In the genomic region with DNA sequence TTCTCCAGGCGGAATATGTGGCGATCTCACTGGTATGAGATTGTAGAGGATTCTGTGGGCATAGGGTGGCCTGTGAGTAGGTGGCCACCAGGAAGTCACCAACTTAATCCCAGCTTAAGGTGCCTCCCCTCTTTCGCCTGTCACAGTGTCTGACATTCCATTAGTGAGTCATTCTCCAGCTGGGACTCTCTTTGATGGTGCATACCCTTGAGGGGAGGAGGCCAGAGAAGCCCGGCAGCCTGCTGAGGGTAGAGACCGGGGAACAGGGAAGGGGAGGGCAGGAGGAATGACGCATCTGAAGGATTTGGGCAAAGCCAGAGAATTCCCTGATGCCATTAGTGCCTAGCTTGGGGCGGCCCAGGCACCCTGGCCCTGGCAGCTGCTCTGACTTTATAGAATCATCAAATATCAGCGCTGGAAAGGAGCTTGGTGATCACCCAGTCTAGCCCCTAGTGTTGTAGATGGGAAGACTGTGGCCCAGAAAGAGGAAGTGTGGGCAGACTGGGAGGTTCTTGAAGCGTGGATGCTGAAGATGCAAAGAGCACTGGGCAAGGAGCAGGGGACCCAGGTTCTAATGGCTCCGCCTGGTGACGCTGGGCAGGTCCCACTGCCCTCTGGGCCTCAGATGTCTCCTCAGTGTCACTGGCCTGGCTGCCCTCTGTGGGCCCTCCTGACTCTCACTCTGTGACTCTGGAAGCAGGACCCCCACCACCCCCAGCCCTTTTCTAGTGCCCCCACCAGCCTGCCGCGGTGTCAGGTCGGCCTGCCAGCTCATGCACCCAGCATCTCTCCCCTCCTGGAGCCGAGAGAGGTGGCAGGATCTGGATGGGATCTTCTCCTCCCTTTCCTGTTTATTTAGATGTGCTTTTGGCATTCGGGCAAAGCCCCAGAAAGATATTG, we compare ENCODE assay signal across 9 cellular contexts. TPM values are rescaled to one million over a fixed set of nuclear protein-coding genes. Genes with fewer than 3 reads are reported as not detected.
DNase-seq lines count a peak whose midpoint lies in the region; ATAC-seq and TF ChIP-seq lines count a peak whose summit lies in the region.
"Had no signal": no experiment of that assay in that cellular context is flagged by ENCODE, and none has a peak within 500 bp of the region (broad histone marks: within the 10 kb centered on the region; RNA-seq: fewer than 3 reads in every experiment).

No MANE protein-coding gene starts in this region.

- ATAC-seq in WTC11: peak; percentile 23; the same call in 1 of the 2 replicates
- ATAC-seq in GM19023 (IDR thresholded peaks at IDR 0.05; ENCODE audit: unreplicated experiment): no peak
- no peak for ATAC-seq in HG02973 (IDR thresholded peaks at IDR 0.05; ENCODE audit: unreplicated experiment)

- H3K9me3 Mint-ChIP-seq in WTC11: no peaks in the 10 kb centered on the region

- H3K27ac Mint-ChIP-seq in WTC11: no peak overlapping the region

- H3K4me3 Mint-ChIP-seq in WTC11: no peak overlapping the region

- peaks cover 37% of the 10 kb centered on the region for H3K4me1 ChIP-seq in stomach smooth muscle (ENCODE audit: control insufficient read depth, insufficient read depth, low read length)

- DNase-seq in HFF-Myc (ENCODE audit: extremely low read depth, low read depth): peak; percentile 26
- DNase-seq in WTC11 (ENCODE audit: low spot score): no peak
- DNase-seq in hepatic stellate cell (ENCODE audit: low spot score): peak; percentile 84
- no peak for DNase-seq in HPDE6-E6E7 (ENCODE audit: extremely low spot score)
- no peak for DNase-seq in T-helper 2 cell
- DNase-seq: stimulated activated CD4-positive, alpha-beta T cell treated with anti-CD3 and anti-CD28 coated beads, Interleukin-2, amount 100 ng/mL, for 24 hours had no signal

- H3K27me3 Mint-ChIP-seq in WTC11 (ENCODE audit: low read depth): peaks cover 2% of the 10 kb centered on the region; the same call in 1 of the 2 replicates

- H3K27ac ChIP-seq in stomach smooth muscle (ENCODE audit: low read length): peak overlapping the region; percentile 75

- CTCF ChIA-PET in WTC11 (lab: Charles Lee): interaction anchor here (0.8 to 10.1 kb wide), 9 partner anchors 7 to 147 kb away, joined by 3 to 93 read pairs (median 5); no protein-coding TSS in a partner anchor

- no peaks in the 10 kb centered on the region for H3K36me3 Mint-ChIP-seq in WTC11

- no peaks in the 10 kb centered on the region for H3K27me3 ChIP-seq in stomach smooth muscle (ENCODE audit: control insufficient read depth in 1 of 2, insufficient read depth in 2 of 2, low read length in 2 of 2)

- H3K9ac ChIP-seq in stomach smooth muscle (ENCODE audit: low read length in 2 of 2): no peak overlapping the region

- POLR2A ChIA-PET in WTC11 (lab: Charles Lee): no interaction called here

- H3K4me3 ChIP-seq in HFF-Myc (replicated peaks; ENCODE audit: low read depth, low read length) (no peak overlapping the region), stomach smooth muscle (ENCODE audit: low read length in 2 of 2) (no peak overlapping the region)

- TF ChIP-seq CTCF in HFF-Myc (IDR thresholded peaks at IDR 0.05; ENCODE audit: low read depth, low read length, missing control alignments) (no peak), WTC11 (IDR thresholded peaks at IDR 0.05) (no peak)

- H3K4me1 Mint-ChIP-seq in WTC11: peaks cover 30% of the 10 kb centered on the region

- H3K36me3 ChIP-seq in stomach smooth muscle (ENCODE audit: control insufficient read depth in 2 of 2, insufficient read depth in 2 of 2, low read length in 2 of 2): peaks cover 0 to 4% of the 10 kb centered on the region in 2 donors

- H3K9me3 ChIP-seq in stomach smooth muscle (ENCODE audit: control insufficient read depth in 2 of 2, low read length in 2 of 2): no peaks in the 10 kb centered on the region

TF ChIP-seq in WTC11, 78 proteins besides CTCF, POLR2A, EP300 and RAD21 (continues in another document):
- TF ChIP-seq ETV6 (CRISPR knock-in tag; IDR thresholded peaks at IDR 0.05): no peak
- no peak for TF ChIP-seq EMX1 (CRISPR knock-in tag; IDR thresholded peaks at IDR 0.05)
- TF ChIP-seq SMAD3 (CRISPR knock-in tag; IDR thresholded peaks at IDR 0.05; ENCODE audit: borderline replicate concordance): no peak
- no peak for TF ChIP-seq MXD4 (CRISPR knock-in tag; IDR thresholded peaks at IDR 0.05; ENCODE audit: borderline replicate concordance)
- no peak for TF ChIP-seq NFATC4 (CRISPR knock-in tag; IDR thresholded peaks at IDR 0.05)
- no peak for TF ChIP-seq E2F5 (CRISPR knock-in tag; IDR thresholded peaks at IDR 0.05)
- TF ChIP-seq CDX4 (CRISPR knock-in tag; IDR thresholded peaks at IDR 0.05; ENCODE audit: borderline replicate concordance): no peak
- TF ChIP-seq ZNF512 (CRISPR knock-in tag; IDR thresholded peaks at IDR 0.05; ENCODE audit: borderline replicate concordance): no peak
- TF ChIP-seq TEAD4 (CRISPR knock-in tag; IDR thresholded peaks at IDR 0.05): no peak
- no peak for TF ChIP-seq CREB1 (CRISPR knock-in tag; IDR thresholded peaks at IDR 0.05)
- TF ChIP-seq ZBTB43 (CRISPR knock-in tag; IDR thresholded peaks at IDR 0.05): no peak
- TF ChIP-seq, protein P1, sequence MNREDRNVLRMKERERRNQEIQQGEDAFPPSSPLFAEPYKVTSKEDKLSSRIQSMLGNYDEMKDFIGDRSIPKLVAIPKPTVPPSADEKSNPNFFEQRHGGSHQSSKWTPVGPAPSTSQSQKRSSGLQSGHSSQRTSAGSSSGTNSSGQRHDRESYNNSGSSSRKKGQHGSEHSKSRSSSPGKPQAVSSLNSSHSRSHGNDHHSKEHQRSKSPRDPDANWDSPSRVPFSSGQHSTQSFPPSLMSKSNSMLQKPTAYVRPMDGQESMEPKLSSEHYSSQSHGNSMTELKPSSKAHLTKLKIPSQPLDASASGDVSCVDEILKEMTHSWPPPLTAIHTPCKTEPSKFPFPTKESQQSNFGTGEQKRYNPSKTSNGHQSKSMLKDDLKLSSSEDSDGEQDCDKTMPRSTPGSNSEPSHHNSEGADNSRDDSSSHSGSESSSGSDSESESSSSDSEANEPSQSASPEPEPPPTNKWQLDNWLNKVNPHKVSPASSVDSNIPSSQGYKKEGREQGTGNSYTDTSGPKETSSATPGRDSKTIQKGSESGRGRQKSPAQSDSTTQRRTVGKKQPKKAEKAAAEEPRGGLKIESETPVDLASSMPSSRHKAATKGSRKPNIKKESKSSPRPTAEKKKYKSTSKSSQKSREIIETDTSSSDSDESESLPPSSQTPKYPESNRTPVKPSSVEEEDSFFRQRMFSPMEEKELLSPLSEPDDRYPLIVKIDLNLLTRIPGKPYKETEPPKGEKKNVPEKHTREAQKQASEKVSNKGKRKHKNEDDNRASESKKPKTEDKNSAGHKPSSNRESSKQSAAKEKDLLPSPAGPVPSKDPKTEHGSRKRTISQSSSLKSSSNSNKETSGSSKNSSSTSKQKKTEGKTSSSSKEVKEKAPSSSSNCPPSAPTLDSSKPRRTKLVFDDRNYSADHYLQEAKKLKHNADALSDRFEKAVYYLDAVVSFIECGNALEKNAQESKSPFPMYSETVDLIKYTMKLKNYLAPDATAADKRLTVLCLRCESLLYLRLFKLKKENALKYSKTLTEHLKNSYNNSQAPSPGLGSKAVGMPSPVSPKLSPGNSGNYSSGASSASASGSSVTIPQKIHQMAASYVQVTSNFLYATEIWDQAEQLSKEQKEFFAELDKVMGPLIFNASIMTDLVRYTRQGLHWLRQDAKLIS (CRISPR knock-in tag; IDR thresholded peaks at IDR 0.05; ENCODE audit: borderline replicate concordance): no peak

RNA-seq across cellular contexts. Expression of gene DAB2IP, which starts 41.4 kb away (rescaled TPM):
- 35.0 to 52.6 TPM (median 35.7 TPM) in 3 replicates for total RNA-seq in WTC11 (2021)

Comparison
In these comparisons a context has a peak if more than half of its experiments do, and no peak if none do; other contexts are left out.
1. DNase-seq: peak in HFF-Myc (single experiment) and hepatic stellate cell (single experiment); none in WTC11 (single experiment), HPDE6-E6E7 (single experiment) and T-helper 2 cell (0 of 5).